ENCODE assay signal across 7 cellular contexts in genomic region chr14:55102141-55102547, GRCh38. TPM values are rescaled to one million over a fixed set of nuclear protein-coding genes. Genes with fewer than 3 reads are reported as not detected.
A peak's percentile ranks its signal among the peaks of the same experiment; 100 is the strongest.
DNase-seq lines count a peak whose midpoint lies in the region; FAIRE-seq and TF ChIP-seq lines count a peak whose summit lies in the region.

No MANE protein-coding gene starts in this region.

- H3K36me3 Mint-ChIP-seq in brain: no peaks in the 10 kb centered on the region

- FAIRE-seq in small intestine (lab: Jason Lieb, UNC): no peak

- peaks cover 0 to 12% (median 9%) of the 10 kb centered on the region in 5 experiments for H3K9me3 Mint-ChIP-seq in brain

- H3K79me2 ChIP-seq in Loucy (ENCODE audit: insufficient read depth, low read length): no peaks in the 10 kb centered on the region

- H3K4me1 Mint-ChIP-seq in brain: peaks cover 38% of the 10 kb centered on the region

- H3K9me3 ChIP-seq in HAP-1: no peaks in the 10 kb centered on the region
- peaks cover 6% of the 10 kb centered on the region; the same call in 1 of the 2 replicates for H3K9me3 ChIP-seq in Loucy (ENCODE audit: insufficient read depth, low read depth, low read length)
- no peaks in the 10 kb centered on the region for H3K9me3 ChIP-seq in SK-N-MC (ENCODE audit: low read depth, low read length)
- H3K9me3 ChIP-seq in small intestine (ENCODE audit: control insufficient read depth, low read depth): no peaks in the 10 kb centered on the region

- WGBS in small intestine, 3 donors: 2 to 5% (median 2%) methylated on average over 7 of the region's 7 CpGs

- peak overlapping the region; percentile 58 for H3K4me2 ChIP-seq in Loucy (ENCODE audit: low read depth, low read length, poor library complexity, severe bottlenecking)

- H3K4me3 ChIP-seq in HAP-1 (no peak overlapping the region), Loucy (ENCODE audit: low read length, poor library complexity, severe bottlenecking) (peak overlapping the region; percentile 38), SK-N-MC (peak overlapping the region; percentile 63), small intestine (ENCODE audit: low read depth in 1 of 2, low read length in 2 of 2) (no peak overlapping the region)

- peak overlapping the region in 4 of 5 experiments; percentile 54 to 74 (median 68) for H3K4me3 Mint-ChIP-seq in brain

- DNase-seq in HAP-1 (ENCODE audit: low spot score in 2 of 2) (peak; percentile 19 to 40), SK-N-MC (ENCODE audit: low read depth, low spot score) (peak; percentile 95), iris pigment epithelial cell (ENCODE audit: low read depth) (peak; percentile 97), small intestine (peak; percentile 75)

- peak overlapping the region; percentile 80; the same call in 1 of the 2 replicates for H2AFZ ChIP-seq in Loucy (ENCODE audit: low read length)

- peak overlapping the region; percentile 75 to 99 (median 96) for H3K27ac Mint-ChIP-seq in brain

- peak overlapping the region; percentile 68 for H3K9ac ChIP-seq in Loucy (ENCODE audit: low read depth, low read length, poor library complexity, severe bottlenecking)
- peak overlapping the region; percentile 68 for H3K9ac ChIP-seq in SK-N-MC (ENCODE audit: insufficient read length)

- H3K36me3 ChIP-seq in HAP-1 (replicated peaks) (no peaks in the 10 kb centered on the region), Loucy (ENCODE audit: insufficient read depth, low read length) (no peaks in the 10 kb centered on the region), SK-N-MC (ENCODE audit: insufficient read depth, low read length) (no peaks in the 10 kb centered on the region), small intestine (ENCODE audit: control insufficient read depth in 2 of 2, insufficient read depth in 2 of 2, low read length in 2 of 2) (no peaks in the 10 kb centered on the region)

- no peaks in the 10 kb centered on the region for H3K9me2 ChIP-seq in Loucy (replicated peaks; ENCODE audit: low read depth, low read length)

- no peaks in the 10 kb centered on the region for H4K20me1 ChIP-seq in Loucy (ENCODE audit: insufficient read depth, low read length, poor library complexity, severe bottlenecking)

- TF ChIP-seq CTCF in Loucy (conservative IDR thresholded peaks at IDR 0.05; ENCODE audit: low read length): no peak
- TF ChIP-seq CTCF in brain (conservative IDR thresholded peaks at IDR 0.05): no peak

- H3K27me3 ChIP-seq in HAP-1 (ENCODE audit: low read depth): no peaks in the 10 kb centered on the region
- H3K27me3 ChIP-seq in Loucy (ENCODE audit: insufficient read depth, low read length, poor library complexity, severe bottlenecking): no peaks in the 10 kb centered on the region
- H3K27me3 ChIP-seq in small intestine (ENCODE audit: control insufficient read depth in 2 of 2, insufficient read depth in 2 of 2, low read length in 2 of 2): no peaks in the 10 kb centered on the region

- H3K27me3 Mint-ChIP-seq in brain: peaks cover 6% of the 10 kb centered on the region

- in situ Hi-C loops in HAP-1 (cut with MboI; ENCODE audit: low sequenced_read_pairs): no loop called here

- peaks cover 12% of the 10 kb centered on the region; the same call in 1 of the 2 replicates for H3F3A ChIP-seq in Loucy (ENCODE audit: low read depth)

- H3K4me1 ChIP-seq in HAP-1: peaks cover 17% of the 10 kb centered on the region
- peaks cover 47% of the 10 kb centered on the region for H3K4me1 ChIP-seq in Loucy (ENCODE audit: insufficient read depth, low read length, poor library complexity, severe bottlenecking)
- H3K4me1 ChIP-seq in small intestine (ENCODE audit: control insufficient read depth in 2 of 2, insufficient read depth in 1 of 2, low read depth in 1 of 2, low read length in 1 of 2): peaks cover 11 to 42% of the 10 kb centered on the region in 2 donors

- peak; percentile 72 for TF ChIP-seq POLR2A in GM15510 (IDR thresholded peaks at IDR 0.05; ENCODE audit: borderline replicate concordance, extremely low read depth, insufficient read length)

- H3K27ac ChIP-seq in SK-N-MC: peak overlapping the region; percentile 99
- H3K27ac ChIP-seq in small intestine (ENCODE audit: low read depth in 1 of 2, low read length in 1 of 2): peak overlapping the region; percentile 97 to 100

RNA-seq across cellular contexts. Expression of gene LGALS3, which starts 26.9 kb away (rescaled TPM):
- 30.6 TPM for polyA plus RNA-seq in brain (ENCODE audit: insufficient read depth, low read depth, low replicate concordance)
- polyA plus RNA-seq in small intestine: 1,000 to 10,000 TPM in 2 of 3 donors, 100 to 1,000 TPM in 1; 593 to 2,279 (median 2,145) TPM

RNA-seq across cellular contexts. Expression of gene MAPK1IP1L, which starts 50.7 kb away (rescaled TPM):
- polyA plus RNA-seq in brain (ENCODE audit: insufficient read depth, low read depth, low replicate concordance) (91.1 TPM), small intestine (10 to 100 TPM; 24.3 to 32.0 (median 30.9) TPM)

Comparison
In these comparisons a context has a peak if more than half of its experiments do, and no peak if none do; other contexts are left out.
1. DNase-seq: peak in every context shown above with its lines; median percentile 97 in iris pigment epithelial cell; 95 in SK-N-MC; 75 in small intestine; 30 in HAP-1.
2. H3K4me3 ChIP-seq: peak in Loucy (single experiment) and SK-N-MC (single experiment); none in HAP-1 (single experiment) and small intestine (0 of 2).
3. RNA of gene LGALS3, which starts 26.9 kb away (polyA plus RNA-seq): 593 to 2,279 TPM in small intestine; 30.6 TPM in brain (single experiment); every median in the first group is over 10 times any median in the second.